In the genomic region with DNA sequence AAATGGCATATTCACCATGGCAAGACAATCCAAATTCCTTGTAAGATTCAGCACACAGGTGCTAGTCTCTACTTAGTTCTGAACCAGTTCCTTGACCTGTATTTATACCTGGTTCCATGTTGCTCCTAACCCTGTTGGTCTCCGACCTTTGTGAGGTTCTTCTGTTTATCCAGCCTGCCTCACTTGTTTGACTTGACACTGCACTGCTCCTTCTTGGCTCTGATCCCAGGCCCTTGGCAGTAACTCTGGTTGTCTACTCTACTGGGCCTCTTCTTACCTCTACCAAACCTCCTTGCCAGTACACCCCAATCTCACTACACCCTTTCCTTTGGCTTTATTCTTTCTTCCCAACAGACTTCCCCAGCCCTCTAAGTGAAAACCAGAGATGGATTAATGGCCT, we compare ENCODE assay signal across 19 cellular contexts.
"Had no signal": no experiment of that assay in that cellular context is flagged by ENCODE, and none has a peak within 500 bp of the region (broad histone marks: within the 10 kb centered on the region; RNA-seq: fewer than 3 reads in every experiment).

No MANE protein-coding gene starts in this region.

- H3K27ac ChIP-seq: adrenal gland, cardiac muscle cell, gastrocnemius medialis, spleen had no signal

- H3K4me1 ChIP-seq: adrenal gland, sigmoid colon had no signal

- H3K36me3 ChIP-seq: adrenal gland, cardiac muscle cell, gastrocnemius medialis, heart left ventricle, sigmoid colon, spleen had no signal

- H3K9me3 ChIP-seq: adrenal gland, sigmoid colon had no signal

- ATAC-seq: activated naive CD4-positive, alpha-beta T cell treated with anti-CD3 and anti-CD28 coated beads, Interleukin-2, amount 50 U/mL, for 72 hours; gastrocnemius medialis; heart left ventricle; left ventricle myocardium superior; naive thymus-derived CD8-positive, alpha-beta T cell; stimulated activated memory B cell treated with anti-CD40 and anti-IgM and Interleukin-4, amounts not matched to agents 10 μg/mL and 1 μg/mL and 100 μg/mL, for 72 hours had no signal

- H3K4me3 ChIP-seq: adrenal gland, cardiac muscle cell, gastrocnemius medialis, heart left ventricle, sigmoid colon, spleen had no signal

- DNase-seq: activated B cell treated with CpG ODN at 0.5 μM for 24 hours; activated CD4-positive, alpha-beta memory T cell treated with anti-CD3 and anti-CD28 coated beads for 36 hours; activated CD4-positive, alpha-beta T cell treated with anti-CD3 and anti-CD28 coated beads for 4 hours; activated gamma-delta T cell treated with Interleukin-2 at 50 U/mL for 16 hours; activated T-cell treated with anti-CD3 and anti-CD28 coated beads for 4 hours; gastrocnemius medialis; heart left ventricle; left ventricle myocardium superior; mesenchymal stem cell; naive thymus-derived CD8-positive, alpha-beta T cell; sigmoid colon; spleen; stimulated activated CD4-positive, alpha-beta T cell treated with anti-CD3 and anti-CD28 coated beads, Interleukin-4, amount 100 ng/mL, for 4 hours; T-helper 1 cell; T-helper 9 cell had no signal

- H3K27me3 ChIP-seq: adrenal gland, cardiac muscle cell, gastrocnemius medialis, heart left ventricle, sigmoid colon had no signal
